1 cellular context compared by ENCODE assay signal in the genomic region with DNA sequence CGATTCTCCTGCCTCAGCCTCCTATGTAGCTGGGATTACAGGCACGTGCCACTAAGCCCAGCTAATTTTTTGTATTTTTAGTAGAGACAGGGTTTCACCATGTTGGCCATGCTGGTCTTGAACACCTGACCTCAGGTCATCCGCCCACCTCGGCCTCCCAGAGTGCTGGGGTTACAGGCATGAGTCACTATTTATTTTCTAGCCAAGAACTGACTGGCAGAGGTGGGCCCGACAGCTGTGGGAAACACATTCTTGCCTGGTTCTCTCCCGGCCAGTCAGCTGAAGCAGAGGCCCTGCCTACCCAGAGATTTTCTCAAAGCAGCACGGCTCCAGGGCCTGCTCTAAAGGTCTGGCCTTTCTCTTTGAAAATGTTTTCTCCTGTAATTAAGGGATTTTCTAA.
TF ChIP-seq lines count a peak whose summit lies in the region.

No MANE protein-coding gene starts in this region.

TF ChIP-seq in WTC11, 78 proteins besides CTCF, POLR2A, EP300 and RAD21 (continued from another document):
- TF ChIP-seq, protein P1, sequence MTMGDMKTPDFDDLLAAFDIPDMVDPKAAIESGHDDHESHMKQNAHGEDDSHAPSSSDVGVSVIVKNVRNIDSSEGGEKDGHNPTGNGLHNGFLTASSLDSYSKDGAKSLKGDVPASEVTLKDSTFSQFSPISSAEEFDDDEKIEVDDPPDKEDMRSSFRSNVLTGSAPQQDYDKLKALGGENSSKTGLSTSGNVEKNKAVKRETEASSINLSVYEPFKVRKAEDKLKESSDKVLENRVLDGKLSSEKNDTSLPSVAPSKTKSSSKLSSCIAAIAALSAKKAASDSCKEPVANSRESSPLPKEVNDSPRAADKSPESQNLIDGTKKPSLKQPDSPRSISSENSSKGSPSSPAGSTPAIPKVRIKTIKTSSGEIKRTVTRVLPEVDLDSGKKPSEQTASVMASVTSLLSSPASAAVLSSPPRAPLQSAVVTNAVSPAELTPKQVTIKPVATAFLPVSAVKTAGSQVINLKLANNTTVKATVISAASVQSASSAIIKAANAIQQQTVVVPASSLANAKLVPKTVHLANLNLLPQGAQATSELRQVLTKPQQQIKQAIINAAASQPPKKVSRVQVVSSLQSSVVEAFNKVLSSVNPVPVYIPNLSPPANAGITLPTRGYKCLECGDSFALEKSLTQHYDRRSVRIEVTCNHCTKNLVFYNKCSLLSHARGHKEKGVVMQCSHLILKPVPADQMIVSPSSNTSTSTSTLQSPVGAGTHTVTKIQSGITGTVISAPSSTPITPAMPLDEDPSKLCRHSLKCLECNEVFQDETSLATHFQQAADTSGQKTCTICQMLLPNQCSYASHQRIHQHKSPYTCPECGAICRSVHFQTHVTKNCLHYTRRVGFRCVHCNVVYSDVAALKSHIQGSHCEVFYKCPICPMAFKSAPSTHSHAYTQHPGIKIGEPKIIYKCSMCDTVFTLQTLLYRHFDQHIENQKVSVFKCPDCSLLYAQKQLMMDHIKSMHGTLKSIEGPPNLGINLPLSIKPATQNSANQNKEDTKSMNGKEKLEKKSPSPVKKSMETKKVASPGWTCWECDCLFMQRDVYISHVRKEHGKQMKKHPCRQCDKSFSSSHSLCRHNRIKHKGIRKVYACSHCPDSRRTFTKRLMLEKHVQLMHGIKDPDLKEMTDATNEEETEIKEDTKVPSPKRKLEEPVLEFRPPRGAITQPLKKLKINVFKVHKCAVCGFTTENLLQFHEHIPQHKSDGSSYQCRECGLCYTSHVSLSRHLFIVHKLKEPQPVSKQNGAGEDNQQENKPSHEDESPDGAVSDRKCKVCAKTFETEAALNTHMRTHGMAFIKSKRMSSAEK (CRISPR knock-in tag; IDR thresholded peaks at IDR 0.05; ENCODE audit: borderline replicate concordance), result no peak
- TF ChIP-seq, protein P2, sequence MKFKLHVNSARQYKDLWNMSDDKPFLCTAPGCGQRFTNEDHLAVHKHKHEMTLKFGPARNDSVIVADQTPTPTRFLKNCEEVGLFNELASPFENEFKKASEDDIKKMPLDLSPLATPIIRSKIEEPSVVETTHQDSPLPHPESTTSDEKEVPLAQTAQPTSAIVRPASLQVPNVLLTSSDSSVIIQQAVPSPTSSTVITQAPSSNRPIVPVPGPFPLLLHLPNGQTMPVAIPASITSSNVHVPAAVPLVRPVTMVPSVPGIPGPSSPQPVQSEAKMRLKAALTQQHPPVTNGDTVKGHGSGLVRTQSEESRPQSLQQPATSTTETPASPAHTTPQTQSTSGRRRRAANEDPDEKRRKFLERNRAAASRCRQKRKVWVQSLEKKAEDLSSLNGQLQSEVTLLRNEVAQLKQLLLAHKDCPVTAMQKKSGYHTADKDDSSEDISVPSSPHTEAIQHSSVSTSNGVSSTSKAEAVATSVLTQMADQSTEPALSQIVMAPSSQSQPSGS (CRISPR knock-in tag; IDR thresholded peaks at IDR 0.05; ENCODE audit: borderline replicate concordance, low read depth), result no peak
- TF ChIP-seq, protein P3, sequence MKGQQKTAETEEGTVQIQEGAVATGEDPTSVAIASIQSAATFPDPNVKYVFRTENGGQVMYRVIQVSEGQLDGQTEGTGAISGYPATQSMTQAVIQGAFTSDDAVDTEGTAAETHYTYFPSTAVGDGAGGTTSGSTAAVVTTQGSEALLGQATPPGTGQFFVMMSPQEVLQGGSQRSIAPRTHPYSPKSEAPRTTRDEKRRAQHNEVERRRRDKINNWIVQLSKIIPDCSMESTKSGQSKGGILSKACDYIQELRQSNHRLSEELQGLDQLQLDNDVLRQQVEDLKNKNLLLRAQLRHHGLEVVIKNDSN (CRISPR knock-in tag; IDR thresholded peaks at IDR 0.05), result no peak
- TF ChIP-seq RELA (CRISPR knock-in tag; IDR thresholded peaks at IDR 0.05; ENCODE audit: borderline replicate concordance), result no peak
